Comparison of ENCODE assay signal across 7 cellular contexts in the genomic region with DNA sequence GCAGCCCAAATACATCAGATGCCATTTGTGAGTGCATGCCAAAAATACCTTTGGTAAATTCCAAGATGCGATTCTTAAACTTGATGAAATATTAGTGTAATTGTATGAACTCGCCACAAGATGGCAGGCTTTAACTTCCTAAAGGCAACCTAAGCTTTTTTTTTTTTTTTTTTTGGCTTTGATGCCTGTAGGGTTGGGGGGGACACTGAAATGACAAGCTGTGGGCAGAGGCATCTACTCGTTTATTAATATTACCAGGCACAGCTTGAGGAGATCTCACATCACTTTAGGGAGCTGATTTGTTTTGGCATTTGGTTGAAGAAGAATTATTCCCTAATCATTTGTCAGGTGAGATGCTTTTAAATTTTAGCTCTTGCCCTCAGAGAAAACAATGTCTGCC.
DNase-seq lines count a peak whose midpoint lies in the region; ATAC-seq, FAIRE-seq and TF ChIP-seq lines count a peak whose summit lies in the region.

No MANE protein-coding gene starts in this region.

- no peak overlapping the region for H3K23ac ChIP-seq in H9 (ENCODE audit: insufficient read length, low read depth, low read length)

- H2BK5ac ChIP-seq in H9 (ENCODE audit: insufficient read length, low read length) = no peak overlapping the region

- intact Hi-C loops in K562 (cut with micrococcal nuclease) = loop anchor here (2.0 kb wide), 1 partner anchor 759 kb away; no protein-coding TSS in a partner anchor

- H3K9ac ChIP-seq in H9 (ENCODE audit: extremely low read depth, insufficient read length, low read length) (no peak overlapping the region), K562 (ENCODE audit: insufficient read depth in 1 of 2, low read depth in 2 of 2, low read length in 2 of 2) (no peak overlapping the region)

- no peak for ATAC-seq in K562

- H3K4me1 ChIP-seq in H9 (ENCODE audit: insufficient read depth, low read length) = no peaks in the 10 kb centered on the region
- H3K4me1 ChIP-seq in K562 (replicated peaks in 1 of 2; ENCODE audit: control insufficient read depth in 2 of 2, insufficient read depth in 2 of 2, low read length in 2 of 2) = no peaks in the 10 kb centered on the region

- H2BK15ac ChIP-seq in H9 (ENCODE audit: low read depth, low read length) = no peak overlapping the region

- H3K4me1 Mint-ChIP-seq in H9 = peaks cover 13 to 17% of the 10 kb centered on the region in 2 experiments
- no peaks in the 10 kb centered on the region for H3K4me1 Mint-ChIP-seq in T-helper 2 cell treated with Interferon-gamma antibody and Interleukin-4, amounts not matched to agents 5 μg/mL and 100 μg/mL, for 36 hours (ENCODE audit: low read depth)

- in situ Hi-C loops in K562 (cut with MboI) = loop anchor here (25.0 kb wide), 1 partner anchor 753 kb away; no protein-coding TSS in a partner anchor

- H3K4me2 ChIP-seq in H9 (ENCODE audit: insufficient read depth, insufficient read length, low read length) (peak overlapping the region; percentile 9), K562 (ENCODE audit: insufficient read depth, low read length) (no peak overlapping the region)

- H3K79me1 ChIP-seq in H9 (ENCODE audit: insufficient read depth, low read depth, low read length, poor library complexity, severe bottlenecking) = no peaks in the 10 kb centered on the region

- no peak for FAIRE-seq in K562 (lab: Jason Lieb, UNC)
- no peak for FAIRE-seq in urothelium cell line (lab: Jason Lieb, UNC)

- no peaks in the 10 kb centered on the region for H3K36me3 ChIP-seq in K562 (ENCODE audit: control insufficient read depth, insufficient read depth, low read length)

- H3K23me2 ChIP-seq in H9 (ENCODE audit: insufficient read length, low read depth, low read length, poor library complexity, severe bottlenecking) = no peaks in the 10 kb centered on the region

- POLR2A ChIA-PET in K562 (lab: Yijun Ruan, JAX) = no interaction called here

- H3K4me3 ChIP-seq in K562 = no peak overlapping the region

- no CpG with 5 or more reads among the region's 3 CpGs for WGBS in H9 (ENCODE audit: extremely low coverage, insufficient read length, low lambda C conversion rate)
- WGBS in K562 (ENCODE audit: insufficient coverage, low coverage, missing lambda C conversion rate) = no CpG with 5 or more reads among the region's 3 CpGs

- no peak overlapping the region for H3K4ac ChIP-seq in H9 (ENCODE audit: low read depth, low read length)

- TF ChIP-seq POLR2A in K562 (conservative IDR thresholded peaks at IDR 0.05) = no peak

- no peak overlapping the region for H3K27ac ChIP-seq in H9 (ENCODE audit: insufficient read length, low read depth, low read length)
- no peak overlapping the region for H3K27ac ChIP-seq in K562 (ENCODE audit: extremely low read depth, low read depth, low read length)

- H2BK20ac ChIP-seq in H9 (ENCODE audit: low read depth, low read length, poor library complexity, severe bottlenecking) = no peak overlapping the region

- H3K27me3 ChIP-seq in H9 (ENCODE audit: insufficient read depth, low read length) (no peaks in the 10 kb centered on the region), K562 (ENCODE audit: control insufficient read depth in 2 of 2, insufficient read depth in 2 of 2, low read length in 2 of 2) (no peaks in the 10 kb centered on the region)

- no peak overlapping the region for H2BK12ac ChIP-seq in H9 (ENCODE audit: insufficient read length, low read depth, low read length)

- H3K79me2 ChIP-seq in H9 (ENCODE audit: insufficient read depth, low read length) = no peaks in the 10 kb centered on the region
- H3K79me2 ChIP-seq in K562 (ENCODE audit: control insufficient read depth, insufficient read depth, low read length) = no peaks in the 10 kb centered on the region

- H3K4me3 Mint-ChIP-seq in H9 = no peak overlapping the region
- H3K4me3 Mint-ChIP-seq in T-helper 2 cell treated with Interferon-gamma antibody and Interleukin-4, amounts not matched to agents 5 μg/mL and 100 μg/mL, for 36 hours = no peak overlapping the region

- no peak overlapping the region for H2BK120ac ChIP-seq in H9 (ENCODE audit: low read depth, low read length, poor library complexity, severe bottlenecking)

- DNase-seq in DMS114 treated with DMSO at 0.1 percent for 48 hours (lab: John Stamatoyannopoulos, UW; ENCODE audit: unreplicated experiment) (peak; percentile 18), H9 (no peak), NCI-H460 (ENCODE audit: extremely low read depth, low read depth) (peak; percentile 55), K562 (ENCODE audit: extremely low read depth in 1 of 4, low spot score in 3 of 4) (peak; percentile 6 to 24 (median 6)), kidney glomerular epithelial cell (lab: John Stamatoyannopoulos, UW) (peak; percentile 26), urothelium cell line (ENCODE audit: low spot score) (peak; percentile 73)
- no peak for DNase-seq in T-helper 2 cell treated with Interferon-gamma antibody and Interleukin-4, amounts not matched to agents 5 μg/mL and 100 μg/mL, for 36 hours (ENCODE audit: low spot score)

- TF ChIP-seq CTCF in H9 (conservative IDR thresholded peaks at IDR 0.05) (peak; percentile 79), K562 (IDR thresholded peaks at IDR 0.05 in 2 of 3, conservative IDR thresholded peaks at IDR 0.05 in 1 of 3; ENCODE audit: insufficient read depth in 2 of 3, low read depth in 1 of 3, low read length in 3 of 3) (peak in 2 of 3 experiments; percentile 5 to 44; a peak in 2 of 6 replicates)

- H3K9me3 ChIP-seq in H9 (ENCODE audit: control insufficient read depth, low read depth, low read length) (no peaks in the 10 kb centered on the region), K562 (replicated peaks; ENCODE audit: control insufficient read depth, insufficient read depth, low read depth, low read length) (no peaks in the 10 kb centered on the region)

- TF ChIP-seq EP300 in K562 (IDR thresholded peaks at IDR 0.05; ENCODE audit: low read length) = no peak

- BruUV-seq in K562 (replicated peaks; lab: Mats Ljungman, UMichigan) = no TSS peak

- CTCF ChIA-PET in K562 (lab: Yijun Ruan, JAX; ENCODE audit: low intra/inter-chr PET ratio) = no interaction called here

- H3K18ac ChIP-seq in H9 (ENCODE audit: insufficient read length, low read depth, low read length) = no peak overlapping the region

- H3K9me1 ChIP-seq in K562 (ENCODE audit: control insufficient read depth, insufficient read depth, low read length) = no peaks in the 10 kb centered on the region

- no peak overlapping the region for H3K27ac Mint-ChIP-seq in H9
- no peak overlapping the region for H3K27ac Mint-ChIP-seq in T-helper 2 cell treated with Interferon-gamma antibody and Interleukin-4, amounts not matched to agents 5 μg/mL and 100 μg/mL, for 36 hours

- H4K8ac ChIP-seq in H9 (replicated peaks; ENCODE audit: insufficient read length, low read depth, low read length) = no peak overlapping the region

- no peaks in the 10 kb centered on the region; a peak in 1 of 7 replicates for H3K36me3 Mint-ChIP-seq in H9 (ENCODE audit: insufficient read depth in 1 of 3, low read depth in 3 of 3)
- no peaks in the 10 kb centered on the region for H3K36me3 Mint-ChIP-seq in T-helper 2 cell treated with Interferon-gamma antibody and Interleukin-4, amounts not matched to agents 5 μg/mL and 100 μg/mL, for 36 hours (ENCODE audit: low read depth)

- TF ChIP-seq RAD21 in K562 (CRISPR knock-in tag; conservative IDR thresholded peaks at IDR 0.05 in 1 of 2, IDR thresholded peaks at IDR 0.05 in 1 of 2) = peak; percentile 22 to 31

- H3K56ac ChIP-seq in H9 (ENCODE audit: insufficient read length, low read depth, low read length) = no peak overlapping the region

- no peaks in the 10 kb centered on the region for H4K20me1 ChIP-seq in H9 (ENCODE audit: control insufficient read depth, insufficient read depth, insufficient read length)
- no peaks in the 10 kb centered on the region for H4K20me1 ChIP-seq in K562 (replicated peaks; ENCODE audit: control insufficient read depth, insufficient read depth, low read length)

- H3T11ph ChIP-seq in H9 (ENCODE audit: low read length) = no peak overlapping the region

- peaks cover 35% of the 10 kb centered on the region for H3K27me3 Mint-ChIP-seq in H9 (ENCODE audit: low read depth)
- H3K27me3 Mint-ChIP-seq in T-helper 2 cell treated with Interferon-gamma antibody and Interleukin-4, amounts not matched to agents 5 μg/mL and 100 μg/mL, for 36 hours (ENCODE audit: low read depth) = peaks cover 23% of the 10 kb centered on the region

- no peak overlapping the region for H2AK5ac ChIP-seq in H9 (ENCODE audit: insufficient read length, low read length)

- H4K5ac ChIP-seq in H9 (ENCODE audit: insufficient read length, low read depth, low read length) = no peak overlapping the region

- no peak overlapping the region for H2AFZ ChIP-seq in H9 (ENCODE audit: low read length)
- no peak overlapping the region for H2AFZ ChIP-seq in K562 (ENCODE audit: low read depth, low read length)

- no peak overlapping the region for H3K14ac ChIP-seq in H9 (ENCODE audit: insufficient read depth, low read length)

- no peaks in the 10 kb centered on the region; a peak in 1 of 5 replicates for H3K9me3 Mint-ChIP-seq in H9
- H3K9me3 Mint-ChIP-seq in T-helper 2 cell treated with Interferon-gamma antibody and Interleukin-4, amounts not matched to agents 5 μg/mL and 100 μg/mL, for 36 hours = no peaks in the 10 kb centered on the region

- no peak overlapping the region for H4K91ac ChIP-seq in H9 (ENCODE audit: insufficient read length, low read depth, low read length)

TF ChIP-seq in K562, 482 proteins besides CTCF, POLR2A, EP300 and RAD21:
- TF ChIP-seq, protein P1, sequence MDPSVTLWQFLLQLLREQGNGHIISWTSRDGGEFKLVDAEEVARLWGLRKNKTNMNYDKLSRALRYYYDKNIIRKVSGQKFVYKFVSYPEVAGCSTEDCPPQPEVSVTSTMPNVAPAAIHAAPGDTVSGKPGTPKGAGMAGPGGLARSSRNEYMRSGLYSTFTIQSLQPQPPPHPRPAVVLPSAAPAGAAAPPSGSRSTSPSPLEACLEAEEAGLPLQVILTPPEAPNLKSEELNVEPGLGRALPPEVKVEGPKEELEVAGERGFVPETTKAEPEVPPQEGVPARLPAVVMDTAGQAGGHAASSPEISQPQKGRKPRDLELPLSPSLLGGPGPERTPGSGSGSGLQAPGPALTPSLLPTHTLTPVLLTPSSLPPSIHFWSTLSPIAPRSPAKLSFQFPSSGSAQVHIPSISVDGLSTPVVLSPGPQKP (CRISPR knock-in tag; IDR thresholded peaks at IDR 0.05) = no peak
- TF ChIP-seq FIP1L1 (IDR thresholded peaks at IDR 0.05; ENCODE audit: low read depth, low read length, poor library complexity, severe bottlenecking) (no peak), ZNF384 (IDR thresholded peaks at IDR 0.05; ENCODE audit: low read depth, low read length) (peak; percentile 93), KAT7 (CRISPR knock-in tag; IDR thresholded peaks at IDR 0.05; ENCODE audit: borderline replicate concordance) (no peak)

Comparison
In these comparisons a context has a peak if more than half of its experiments do, and no peak if none do; other contexts are left out.
1. DNase-seq: peak in DMS114 treated with DMSO at 0.1 percent for 48 hours (single experiment), NCI-H460 (single experiment), K562 (4 of 4), kidney glomerular epithelial cell (single experiment) and urothelium cell line (single experiment); none in H9 (single experiment) and T-helper 2 cell treated with Interferon-gamma antibody and Interleukin-4, amounts not matched to agents 5 μg/mL and 100 μg/mL, for 36 hours (single experiment).